In genomic region chr3:12556723-12557471, GRCh38 we compare ENCODE assay signal across 8 cellular contexts. TPM values are rescaled to one million over a fixed set of nuclear protein-coding genes. Genes with fewer than 3 reads are reported as not detected.
DNase-seq lines count a peak whose midpoint lies in the region; ATAC-seq and TF ChIP-seq lines count a peak whose summit lies in the region.

Gene MKRN2, plus strand, starts transcription at chr3:12557087. Its CDS starts 64 bp downstream, at chr3:12557151.

- peak within 1 kb of the TSS; percentile 93 for H3K4me3 ChIP-seq in H7 (ENCODE audit: insufficient read depth, low read depth, low read length)
- H3K4me3 ChIP-seq in SK-N-SH (ENCODE audit: low read depth in 2 of 2, low read length in 1 of 2), result peak within 1 kb of the TSS; percentile 92 to 94

- POLR2A ChIA-PET in SK-N-SH (lab: Yijun Ruan, JAX), result interaction anchor here (1.2 kb wide), 1 partner anchor 28 kb away, joined by 4 read pairs; no protein-coding TSS in a partner anchor

- DNase-seq in GF-D8 (lab: John Stamatoyannopoulos, UW), result peak; percentile 68
- peak; percentile 94 for DNase-seq in H7
- DNase-seq in M059J (ENCODE audit: low read depth), result peak; percentile 81
- peak; percentile 95 for DNase-seq in SK-N-SH
- peak; percentile 83 for DNase-seq in activated naive CD4-positive, alpha-beta T cell treated with anti-CD3 and anti-CD28 coated beads, Interleukin-2, amount 50 U/mL, for 16 hours
- peak; percentile 82 for DNase-seq in globus pallidus (ENCODE audit: low spot score)
- DNase-seq in omental fat pad (ENCODE audit: low spot score), result peak; percentile 58

- peaks cover 41% of the 10 kb centered on the region for H4K20me1 ChIP-seq in SK-N-SH (ENCODE audit: insufficient read depth)

- no peaks in the 10 kb centered on the region for H3K9me2 ChIP-seq in SK-N-SH

- peak within 1 kb of the TSS; percentile 74 for H3K4me2 ChIP-seq in SK-N-SH

- peak; percentile 99 for ATAC-seq in omental fat pad (ENCODE audit: low FRiP score)

- H3F3A ChIP-seq in SK-N-SH (replicated peaks; ENCODE audit: insufficient read depth), result no peaks in the 10 kb centered on the region

- peak within 1 kb of the TSS; percentile 98 for H2AFZ ChIP-seq in SK-N-SH (ENCODE audit: low read depth)

- TF ChIP-seq CTCF in SK-N-SH (IDR thresholded peaks at IDR 0.05), result no peak
- no peak for TF ChIP-seq CTCF in omental fat pad (IDR thresholded peaks at IDR 0.05)

- 2% methylated on average over 9 of the region's 75 CpGs for WGBS in SK-N-SH (ENCODE audit: low lambda C conversion rate)

- peak within 1 kb of the TSS; percentile 87 for H3K9ac ChIP-seq in SK-N-SH

- CTCF ChIA-PET in SK-N-SH (lab: Yijun Ruan, JAX), result interaction anchor here (1.3 to 1.6 kb wide), 3 partner anchors 11 to 280 kb away, joined by 3 read pairs; partner anchors contain the start of gene RAF1

- peaks cover 50% of the 10 kb centered on the region for H3K79me2 ChIP-seq in SK-N-SH (ENCODE audit: insufficient read depth)

- no peaks in the 10 kb centered on the region for H3K36me3 ChIP-seq in H7 (replicated peaks; ENCODE audit: control insufficient read depth, insufficient read depth, low read length)
- no peaks in the 10 kb centered on the region for H3K36me3 ChIP-seq in SK-N-SH (replicated peaks in 1 of 2; ENCODE audit: control insufficient read depth in 1 of 2, insufficient read depth in 2 of 2, low read length in 1 of 2)

- TF ChIP-seq EP300 in SK-N-SH (IDR thresholded peaks at IDR 0.05; ENCODE audit: borderline replicate concordance in 1 of 2, low read depth in 1 of 2, low read length in 1 of 2), result peak in 1 of 2 experiments; percentile 19; a peak in 1 of 4 replicates

- H3K9me3 ChIP-seq in SK-N-SH, result no peaks in the 10 kb centered on the region

- peaks cover 4% of the 10 kb centered on the region; the same call in 1 of the 2 replicates for H3K27me3 ChIP-seq in H7 (ENCODE audit: control insufficient read depth, insufficient read depth, low read length)
- H3K27me3 ChIP-seq in SK-N-SH (ENCODE audit: insufficient read depth), result no peaks in the 10 kb centered on the region

- no peak; the same call in 1 of the 2 replicates for TF ChIP-seq RAD21 in SK-N-SH (IDR thresholded peaks at IDR 0.05; ENCODE audit: low read length)

- H3K4me1 ChIP-seq in SK-N-SH (ENCODE audit: control insufficient read depth in 1 of 2, insufficient read depth in 2 of 2, low read depth in 1 of 2, low read length in 1 of 2), result peaks cover 8 to 16% of the 10 kb centered on the region in 2 experiments; a peak in 3 of 4 replicates

- H3K27ac ChIP-seq in SK-N-SH (ENCODE audit: low read depth in 2 of 2, low read length in 1 of 2) (peak within 1 kb of the TSS; percentile 93 to 96), temporal lobe (ENCODE audit: low read depth, low read length) (peak within 1 kb of the TSS; percentile 73)

TF ChIP-seq in SK-N-SH, 30 proteins besides CTCF, POLR2A, EP300 and RAD21 (continues in another document):
- TF ChIP-seq IRF3 (IDR thresholded peaks at IDR 0.05; ENCODE audit: low read depth, low read length), result no peak
- TF ChIP-seq MAX (IDR thresholded peaks at IDR 0.05; ENCODE audit: low read depth), result peak; percentile 79
- peak; percentile 92 for TF ChIP-seq MXI1 (IDR thresholded peaks at IDR 0.05; ENCODE audit: low read depth, low read length)
- peak; percentile 90 for TF ChIP-seq CHD2 (IDR thresholded peaks at IDR 0.05; ENCODE audit: low read length, partially characterized antibody)
- peak; percentile 50; the same call in 1 of the 2 replicates for TF ChIP-seq USF1 (IDR thresholded peaks at IDR 0.05; ENCODE audit: borderline replicate concordance, low read depth)
- no peak for TF ChIP-seq JUND (IDR thresholded peaks at IDR 0.05)
- peak; percentile 92 for TF ChIP-seq POLR2AphosphoS5 (IDR thresholded peaks at IDR 0.05; ENCODE audit: low read depth, low read length)
- peak; percentile 6; the same call in 1 of the 2 replicates for TF ChIP-seq TCF12 (IDR thresholded peaks at IDR 0.05)
- TF ChIP-seq FOXJ3 (CRISPR knock-in tag; IDR thresholded peaks at IDR 0.05), result no peak
- no peak for TF ChIP-seq PBX3 (IDR thresholded peaks at IDR 0.05)
- no peak; the same call in 1 of the 2 replicates for TF ChIP-seq ELF1 (IDR thresholded peaks at IDR 0.05)
- no peak for TF ChIP-seq ZBTB33 (IDR thresholded peaks at IDR 0.05; ENCODE audit: borderline replicate concordance, low read depth)
- peak; percentile 95 for TF ChIP-seq TAF1 (IDR thresholded peaks at IDR 0.05; ENCODE audit: borderline replicate concordance, low read depth, low read length)
- no peak for TF ChIP-seq USF2 (IDR thresholded peaks at IDR 0.05; ENCODE audit: borderline replicate concordance, low read depth, low read length)
- no peak for TF ChIP-seq RFX5 (IDR thresholded peaks at IDR 0.05; ENCODE audit: low read length)
- no peak; the same call in 1 of the 2 replicates for TF ChIP-seq FOSL2 (IDR thresholded peaks at IDR 0.05; ENCODE audit: borderline replicate concordance, low read depth)
- TF ChIP-seq TEAD4 (IDR thresholded peaks at IDR 0.05; ENCODE audit: borderline replicate concordance, insufficient read depth), result no peak
- peak; percentile 80; the same call in 1 of the 2 replicates for TF ChIP-seq SIN3A (IDR thresholded peaks at IDR 0.05; ENCODE audit: borderline replicate concordance, low read depth, low read length)
- TF ChIP-seq EZH2phosphoT487 (IDR thresholded peaks at IDR 0.05; ENCODE audit: borderline replicate concordance, low read depth), result no peak
- TF ChIP-seq GATA2 (CRISPR knock-in tag; IDR thresholded peaks at IDR 0.05), result no peak

RNA-seq across cellular contexts. Expression of gene MKRN2, which starts in this region (rescaled TPM):
- total RNA-seq in H7 (2014; rRNA removed; shearing (Covaris generic)), result 29.0 TPM in 2 replicates
- total RNA-seq in M059J (2014; rRNA removed; shearing (Covaris generic)), result 33.5 and 36.8 TPM in 2 replicates
- polyA plus RNA-seq in SK-N-SH (2012; rRNA removed), result 29.8 and 39.6 TPM in 2 replicates
- 29.3 and 35.0 TPM in 2 replicates for polyA plus RNA-seq in SK-N-SH (2012; cell fraction: cytosol; rRNA removed)
- polyA plus RNA-seq in SK-N-SH (2012; cell fraction: nucleus; rRNA removed), result 21.0 and 29.3 TPM in 2 replicates
- 10 to 100 TPM; 25.0 to 33.1 (median 29.0) TPM for total RNA-seq in omental fat pad
- total RNA-seq in temporal lobe, result 20.7 TPM

Comparison
In these comparisons a context has a peak if more than half of its experiments do, and no peak if none do; other contexts are left out.
1. Peak in every context shown above with its lines: DNase-seq, ATAC-seq, H3K4me3 ChIP-seq and H3K27ac ChIP-seq.